ENCODE assay signal across 20 cellular contexts in the genomic region with DNA sequence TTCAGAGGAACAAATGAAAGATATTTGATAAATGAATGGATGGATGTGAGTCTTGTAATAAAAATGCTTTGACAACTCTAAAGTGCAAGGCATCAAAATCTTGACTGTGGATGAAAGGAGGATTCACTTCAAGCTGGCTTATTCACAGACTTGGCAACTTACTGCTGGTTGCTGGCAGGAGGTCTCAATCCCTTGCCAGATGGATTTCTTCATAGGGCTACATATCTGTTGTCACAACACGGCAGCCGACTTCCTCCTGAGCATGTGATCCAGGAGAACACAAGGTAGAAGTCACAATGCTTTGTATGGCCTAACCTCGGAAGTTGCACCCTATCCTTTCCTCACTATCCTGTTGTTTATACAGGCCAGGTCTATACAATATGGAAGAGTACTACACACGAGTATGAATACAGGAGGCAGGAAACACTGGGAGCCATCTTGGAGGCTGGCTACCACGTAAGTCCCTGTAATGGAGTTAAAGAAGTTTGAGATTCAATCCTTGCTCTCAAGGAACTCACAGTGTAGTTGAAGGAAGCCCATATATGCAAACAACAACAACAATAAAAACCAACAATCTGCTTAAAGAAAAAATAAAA.
"Had no signal": no experiment of that assay in that cellular context is flagged by ENCODE, and none has a peak within 500 bp of the region (broad histone marks: within the 10 kb centered on the region; RNA-seq: fewer than 3 reads in every experiment).

No MANE protein-coding gene starts in this region.

- DNase-seq: activated CD4-positive, alpha-beta memory T cell treated with anti-CD3 and anti-CD28 coated beads for 36 hours; activated CD4-positive, alpha-beta T cell treated with anti-CD3 and anti-CD28 coated beads, Interleukin-2, amount 10 ng/mL, durations not matched to agents 7 days and 5 days; activated CD4-positive, CD25-positive, alpha-beta regulatory T cell; activated CD8-positive, alpha-beta memory T cell treated with anti-CD3 and anti-CD28 coated beads for 24 hours; activated gamma-delta T cell; activated naive CD4-positive, alpha-beta T cell treated with anti-CD3 and anti-CD28 coated beads for 36 hours; activated T-cell treated with anti-CD3 and anti-CD28 coated beads for 4 hours; activated T-cell treated with anti-CD3 and anti-CD28 coated beads, Interleukin-2, amount 50 U/mL, for 48 hours; amygdala; Kasumi-1; MV-4-11; NCI-H1105; NCI-H1436 treated with DMSO at 0.1 percent for 48 hours; NCI-H187 treated with DMSO at 0.1 percent for 48 hours; NCI-H2081 treated with DMSO at 0.1 percent for 48 hours; NCI-H526; NCI-H82; SIG-M5; T-helper 17 cell had no signal

- H3K27ac ChIP-seq: VCaP had no signal
